In genomic region chr2:29213871-29214341, GRCh38 we compare ENCODE assay signal across 20 cellular contexts.
DNase-seq lines count a peak whose midpoint lies in the region; ATAC-seq, FAIRE-seq and TF ChIP-seq lines count a peak whose summit lies in the region.
"Had no signal": no experiment of that assay in that cellular context is flagged by ENCODE, and none has a peak within 500 bp of the region (broad histone marks: within the 10 kb centered on the region; RNA-seq: fewer than 3 reads in every experiment).

No MANE protein-coding gene starts in this region.

- H3K36me3 Mint-ChIP-seq in T-helper 17 cell (ENCODE audit: low read depth): peaks cover 2% of the 10 kb centered on the region
- H3K36me3 Mint-ChIP-seq: CD4-positive, alpha-beta memory T cell had no signal

- no peak overlapping the region for H3K27ac ChIP-seq in right atrium auricular region
- no peak overlapping the region for H3K27ac ChIP-seq in heart right ventricle
- no peak overlapping the region for H3K27ac ChIP-seq in aorta (ENCODE audit: low read depth in 1 of 2, low read length in 2 of 2)
- H3K27ac ChIP-seq: RWPE1 had no signal

- FAIRE-seq in D721Med (lab: Jason Lieb, UNC): no peak
- FAIRE-seq: urothelium cell line had no signal

- ATAC-seq in heart right ventricle: no peak
- no peak for ATAC-seq in T-helper 17 cell
- no peak for ATAC-seq in aorta (ENCODE audit: low FRiP score)
- ATAC-seq: activated naive CD8-positive, alpha-beta T cell treated with anti-CD3 and anti-CD28 coated beads, Interleukin-2, amount 50 U/mL, for 24 hours; left cardiac atrium; right cardiac atrium had no signal

- no peaks in the 10 kb centered on the region for H3K4me1 ChIP-seq in right atrium auricular region
- peaks cover 0 to 5% (median 0%) of the 10 kb centered on the region in 9 donors for H3K4me1 ChIP-seq in heart right ventricle
- H3K4me1 ChIP-seq in aorta (ENCODE audit: control insufficient read depth in 1 of 2, insufficient read depth in 2 of 2, low read length in 2 of 2): no peaks in the 10 kb centered on the region

- no peaks in the 10 kb centered on the region for H3K27me3 Mint-ChIP-seq in T-helper 17 cell
- H3K27me3 Mint-ChIP-seq: activated naive CD8-positive, alpha-beta T cell treated with anti-CD3 and anti-CD28 coated beads, Interleukin-2, amount 50 U/mL, for 24 hours; CD4-positive, alpha-beta memory T cell had no signal

- H3K36me3 ChIP-seq in right atrium auricular region (no peaks in the 10 kb centered on the region), heart right ventricle (no peaks in the 10 kb centered on the region), aorta (ENCODE audit: control insufficient read depth in 1 of 2, insufficient read depth in 2 of 2, low read length in 1 of 2) (no peaks in the 10 kb centered on the region)

- no peaks in the 10 kb centered on the region for H3K27me3 ChIP-seq in right atrium auricular region
- no peaks in the 10 kb centered on the region for H3K27me3 ChIP-seq in heart right ventricle
- H3K27me3 ChIP-seq in aorta (ENCODE audit: control insufficient read depth in 1 of 2, insufficient read depth in 2 of 2, low read length in 1 of 2): no peaks in the 10 kb centered on the region

- H3K9me3 ChIP-seq in right atrium auricular region: no peaks in the 10 kb centered on the region
- no peaks in the 10 kb centered on the region for H3K9me3 ChIP-seq in heart right ventricle
- no peaks in the 10 kb centered on the region for H3K9me3 ChIP-seq in T-helper 17 cell (ENCODE audit: control insufficient read depth, low read length, poor library complexity, severe bottlenecking)
- H3K9me3 ChIP-seq in aorta (ENCODE audit: control insufficient read depth, low read length): no peaks in the 10 kb centered on the region

- in situ Hi-C loops in G401 (cut with HindIII; ENCODE audit: low sequenced_read_pairs): no loop called here

- WGBS in heart right ventricle, 2 donors: 52 to 53% methylated on average over 10 of the region's 10 CpGs
- WGBS in aorta, 2 donors: 36% methylated on average over 10 of the region's 10 CpGs

- peaks cover 14% of the 10 kb centered on the region for H3K4me1 Mint-ChIP-seq in T-helper 17 cell

- TF ChIP-seq CTCF in right atrium auricular region (IDR thresholded peaks at IDR 0.05) (no peak), heart right ventricle (IDR thresholded peaks at IDR 0.05) (no peak), D721Med (IDR thresholded peaks at IDR 0.05; ENCODE audit: insufficient read depth, missing control alignments) (no peak)

- no peak overlapping the region for H3K4me3 ChIP-seq in right atrium auricular region
- H3K4me3 ChIP-seq in heart right ventricle: no peak overlapping the region
- no peak overlapping the region for H3K4me3 ChIP-seq in aorta (ENCODE audit: low read length in 2 of 2)

- peak overlapping the region; percentile 47 for H3K27ac Mint-ChIP-seq in T-helper 17 cell
- H3K27ac Mint-ChIP-seq: activated naive CD8-positive, alpha-beta T cell treated with anti-CD3 and anti-CD28 coated beads, Interleukin-2, amount 50 U/mL, for 24 hours; activated T-helper 1 cell treated with anti-CD3 and anti-CD28 coated beads, Interleukin-12 subunit alpha, Interleukin-12 subunit beta, Interleukin-2, Interleukin-4 antibody, amounts not matched to agents 30 ng/mL and 10 ng/mL and 1 ng/mL, durations not matched to agents 14 hours and 24 hours and 36 hours had no signal

- DNase-seq in right atrium auricular region (ENCODE audit: low spot score) (peak; percentile 56), heart right ventricle (no peak), T-helper 17 cell (no peak), kidney tubule cell (ENCODE audit: low spot score) (peak; percentile 40), DMS153 treated with DMSO at 0.1 percent for 48 hours (lab: John Stamatoyannopoulos, UW; ENCODE audit: unreplicated experiment) (no peak), G401 (ENCODE audit: low spot score) (no peak), aorta (no peak), D721Med (ENCODE audit: insufficient read length, low spot score) (no peak)
- DNase-seq: ACHN; activated CD4-positive, alpha-beta T cell treated with anti-CD3 and anti-CD28 coated beads, Interleukin-2, amount 50 U/mL, for 48 hours; activated naive CD8-positive, alpha-beta T cell treated with anti-CD3 and anti-CD28 coated beads, Interleukin-2, amount 50 U/mL, for 24 hours; CD4-positive, alpha-beta memory T cell; effector CD8-positive, alpha-beta T cell; left cardiac atrium; MV-4-11; nucleus accumbens; right cardiac atrium had no signal

- H3K4me3 Mint-ChIP-seq in T-helper 17 cell: no peak overlapping the region
- H3K4me3 Mint-ChIP-seq: activated naive CD8-positive, alpha-beta T cell treated with anti-CD3 and anti-CD28 coated beads, Interleukin-2, amount 50 U/mL, for 24 hours; activated T-helper 1 cell treated with anti-CD3 and anti-CD28 coated beads, Interleukin-12 subunit alpha, Interleukin-12 subunit beta, Interleukin-2, Interleukin-4 antibody, amounts not matched to agents 30 ng/mL and 10 ng/mL and 1 ng/mL, durations not matched to agents 14 hours and 24 hours and 36 hours; CD4-positive, alpha-beta memory T cell had no signal

- intact Hi-C loops in heart right ventricle (cut with DNase I): no loop called here
- intact Hi-C loops in aorta (cut with DNase I): no loop called here

Comparison
In these comparisons a context has a peak if more than half of its experiments do, and no peak if none do; other contexts are left out.
1. DNase-seq: peak in right atrium auricular region (single experiment) and kidney tubule cell (single experiment); none in heart right ventricle (0 of 2), T-helper 17 cell (0 of 3), DMS153 treated with DMSO at 0.1 percent for 48 hours (single experiment), G401 (single experiment), aorta (0 of 2) and D721Med (single experiment).